ENCODE assay signal across 8 cellular contexts in the genomic region with DNA sequence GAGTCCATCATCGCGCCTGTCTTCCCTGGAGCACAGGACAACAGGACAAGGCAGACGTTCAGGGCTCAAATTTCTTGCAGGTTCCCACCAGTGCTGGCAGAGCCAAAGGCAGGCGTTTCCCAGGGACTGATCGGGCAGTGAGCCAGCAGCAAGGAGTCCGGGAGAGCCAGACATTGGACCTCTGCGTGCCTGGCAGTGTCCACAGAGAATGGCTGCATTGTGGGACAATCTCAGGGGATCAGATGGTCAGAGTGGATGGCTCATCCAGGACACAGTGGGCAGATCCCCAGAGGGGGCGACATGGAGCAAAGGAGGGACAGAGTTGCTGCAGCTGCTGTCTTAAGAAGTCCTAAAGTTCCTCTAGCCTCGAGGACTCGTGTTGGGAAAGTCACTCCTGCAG. TPM values are rescaled to one million over a fixed set of nuclear protein-coding genes. Genes with fewer than 3 reads are reported as not detected.
DNase-seq lines count a peak whose midpoint lies in the region; ATAC-seq and TF ChIP-seq lines count a peak whose summit lies in the region.

No MANE protein-coding gene starts in this region.

- TF ChIP-seq CTCF in AG04450 (IDR thresholded peaks at IDR 0.05; ENCODE audit: low read depth, low read length) (peak; percentile 63), PC-3 (conservative IDR thresholded peaks at IDR 0.05; ENCODE audit: low read depth, low read length) (peak; percentile 79)

- intact Hi-C loops in PC-3 (cut with micrococcal nuclease) = no loop called here

- H3K4me3 ChIP-seq in AG04450 (ENCODE audit: low read depth, low read length) (no peak overlapping the region), PC-3 (ENCODE audit: low read length) (no peak overlapping the region)

- no peak for DNase-seq in AG04450 (ENCODE audit: low read depth, low spot score)
- DNase-seq in GDM1 (lab: John Stamatoyannopoulos, UW) = peak; percentile 27
- peak; percentile 58 for DNase-seq in PC-3
- no peak for DNase-seq in central memory CD8-positive, alpha-beta T cell (ENCODE audit: low spot score in 2 of 2)
- peak; percentile 73 for DNase-seq in left kidney (ENCODE audit: low read depth, low spot score)
- no peak for DNase-seq in KG1 (lab: John Stamatoyannopoulos, UW)
- no peak for DNase-seq in NOMO-1 treated with dmso at 0.1 percent for 144 hours (lab: John Stamatoyannopoulos, UW; ENCODE audit: unreplicated experiment)

- H3K27me3 ChIP-seq in AG04450 (ENCODE audit: control insufficient read depth, insufficient read depth, low read length) (no peaks in the 10 kb centered on the region), PC-3 (ENCODE audit: low read length) (no peaks in the 10 kb centered on the region)

- no peak for ATAC-seq in PC-3
- no peak for ATAC-seq in central memory CD8-positive, alpha-beta T cell (replicated peaks; ENCODE audit: extremely low read depth, poor library complexity, severe bottlenecking)

- H3K9me3 Mint-ChIP-seq in central memory CD8-positive, alpha-beta T cell = no peaks in the 10 kb centered on the region

- no peaks in the 10 kb centered on the region for H3K27me3 Mint-ChIP-seq in central memory CD8-positive, alpha-beta T cell

- H3K27ac ChIP-seq in AG04450 (ENCODE audit: low read depth, low read length) (no peak overlapping the region), PC-3 (ENCODE audit: low read length) (no peak overlapping the region), temporal lobe (ENCODE audit: low read depth, low read length) (peak overlapping the region; percentile 97)

- peak overlapping the region; percentile 91 for H3K27ac Mint-ChIP-seq in central memory CD8-positive, alpha-beta T cell (ENCODE audit: low read depth)

- CTCF ChIA-PET in AG04450 (lab: Charles Lee) = interaction anchor here (0.6 to 2.4 kb wide), 5 partner anchors 11 to 449 kb away, joined by 3 to 7 read pairs (median 3); no protein-coding TSS in a partner anchor
- CTCF ChIA-PET in PC-3 (lab: Charles Lee) = no interaction called here

- H3K4me1 Mint-ChIP-seq in central memory CD8-positive, alpha-beta T cell = peaks cover 53% of the 10 kb centered on the region

- peaks cover 32% of the 10 kb centered on the region for H3K36me3 ChIP-seq in PC-3 (ENCODE audit: low read depth, low read length)

- H4K20me1 ChIP-seq in PC-3 (ENCODE audit: low read length) = peaks cover 23% of the 10 kb centered on the region; the same call in 1 of the 2 replicates

- no peaks in the 10 kb centered on the region for H3K9me2 ChIP-seq in PC-3 (replicated peaks; ENCODE audit: low read length)

- peaks cover 87% of the 10 kb centered on the region for H3K79me2 ChIP-seq in PC-3 (ENCODE audit: low read length)

- BruUV-seq in PC-3 (replicated peaks; lab: Mats Ljungman, UMichigan) = no TSS peak

- no peaks in the 10 kb centered on the region; the same call in 1 of the 2 replicates for H3K9me3 ChIP-seq in AG04450 (ENCODE audit: control insufficient read depth, insufficient read depth, low read length)
- H3K9me3 ChIP-seq in PC-3 (ENCODE audit: low read length) = no peaks in the 10 kb centered on the region

- H3F3A ChIP-seq in PC-3 (ENCODE audit: low read length, unreplicated experiment) = peaks cover 4% of the 10 kb centered on the region

- H2AFZ ChIP-seq in PC-3 (ENCODE audit: low read length) = no peak overlapping the region

- POLR2A ChIA-PET in AG04450 (lab: Yijun Ruan, JAX) = no interaction called here
- POLR2A ChIA-PET in PC-3 (lab: Charles Lee; ENCODE audit: unreplicated experiment) = interaction anchor here (0.7 kb wide), 1 partner anchor 1543 kb away, joined by 3 read pairs; no protein-coding TSS in a partner anchor

- peak overlapping the region; percentile 61 for H3K4me3 Mint-ChIP-seq in central memory CD8-positive, alpha-beta T cell

- H3K36me3 Mint-ChIP-seq in central memory CD8-positive, alpha-beta T cell (ENCODE audit: insufficient read depth) = peaks cover 36% of the 10 kb centered on the region

- peaks cover 89% of the 10 kb centered on the region for H3K4me1 ChIP-seq in PC-3 (ENCODE audit: insufficient read depth, low read length)

- H3K4me2 ChIP-seq in PC-3 (ENCODE audit: low read length) = no peak overlapping the region

- H3K9ac ChIP-seq in PC-3 (ENCODE audit: low read length) = no peak overlapping the region

RNA-seq across cellular contexts. Expression of gene TMEM63A, which starts 4.6 kb away (rescaled TPM):
- polyA plus RNA-seq in AG04450 (2011; rRNA removed) = 16.8 and 17.1 TPM in 2 replicates
- 22.7 and 26.1 TPM in 2 replicates for polyA minus RNA-seq in AG04450 (2011; rRNA and poly(A)+ RNA removed)
- total RNA-seq in PC-3 (2014; rRNA removed) (47.5 and 59.3 TPM in 2 replicates), temporal lobe (3.0 TPM)

RNA-seq across cellular contexts. Expression of gene LEFTY1, which starts 11.4 kb away (rescaled TPM):
- polyA plus RNA-seq in AG04450 (2011; rRNA removed) = 0.05 TPM in 1 of 2 replicates, not detected in the other
- polyA minus RNA-seq in AG04450 (2011; rRNA and poly(A)+ RNA removed) = not detected in 2 replicates
- total RNA-seq in PC-3 (2014; rRNA removed) (not detected in 2 replicates), temporal lobe (0.74 TPM)

RNA-seq across cellular contexts. Expression of gene PYCR2, which starts 46.5 kb away (rescaled TPM):
- 29.4 and 37.5 TPM in 2 replicates for polyA plus RNA-seq in AG04450 (2011; rRNA removed)
- polyA minus RNA-seq in AG04450 (2011; rRNA and poly(A)+ RNA removed) = 24.4 and 31.6 TPM in 2 replicates
- 57.7 and 69.0 TPM in 2 replicates for total RNA-seq in PC-3 (2014; rRNA removed)
- 11.6 TPM for total RNA-seq in temporal lobe

Comparison
In these comparisons a context has a peak if more than half of its experiments do, and no peak if none do; other contexts are left out.
1. DNase-seq: peak in GDM1 (single experiment), PC-3 (single experiment) and left kidney (single experiment); none in AG04450 (single experiment), central memory CD8-positive, alpha-beta T cell (0 of 2), KG1 (single experiment) and NOMO-1 treated with dmso at 0.1 percent for 144 hours (single experiment).
2. RNA of gene TMEM63A, which starts 4.6 kb away (total RNA-seq): 47.5 to 59.3 TPM in PC-3; 3.0 TPM in temporal lobe (single experiment); every median in the first group is over 10 times any median in the second.